Comparison of ENCODE assay signal across 16 cellular contexts in genomic region chr17:39090400-39090799, GRCh38.
DNase-seq lines count a peak whose midpoint lies in the region; ATAC-seq and TF ChIP-seq lines count a peak whose summit lies in the region.
"Had no signal": no experiment of that assay in that cellular context is flagged by ENCODE, and none has a peak within 500 bp of the region (broad histone marks: within the 10 kb centered on the region; RNA-seq: fewer than 3 reads in every experiment).

No MANE protein-coding gene starts in this region.

- ATAC-seq in right cardiac atrium (no peak), heart right ventricle (no peak), GM21447 (IDR thresholded peaks at IDR 0.05; ENCODE audit: unreplicated experiment) (no peak)
- no peak for ATAC-seq in central memory CD8-positive, alpha-beta T cell (replicated peaks; ENCODE audit: extremely low read depth, poor library complexity, severe bottlenecking)

- H3K27me3 Mint-ChIP-seq in CD8-positive, alpha-beta memory T cell: no peaks in the 10 kb centered on the region
- no peaks in the 10 kb centered on the region for H3K27me3 Mint-ChIP-seq in central memory CD8-positive, alpha-beta T cell

- POLR2A ChIA-PET in CD8-positive, alpha-beta memory T cell (lab: Charles Lee): no interaction called here

- peaks cover 0 to 1% (median 0%) of the 10 kb centered on the region in 3 donors for H3K36me3 Mint-ChIP-seq in CD8-positive, alpha-beta memory T cell
- H3K36me3 Mint-ChIP-seq in central memory CD8-positive, alpha-beta T cell (ENCODE audit: insufficient read depth): peaks cover 10% of the 10 kb centered on the region

- H3K27me3 ChIP-seq in right cardiac atrium (ENCODE audit: control insufficient read depth, insufficient read depth): no peaks in the 10 kb centered on the region
- no peaks in the 10 kb centered on the region for H3K27me3 ChIP-seq in heart right ventricle
- H3K27me3 ChIP-seq in CD8-positive, alpha-beta memory T cell (ENCODE audit: insufficient read depth, low read length, poor library complexity, severe bottlenecking): no peaks in the 10 kb centered on the region
- H3K27me3 ChIP-seq: Peyer's patch had no signal

- H3K36me3 ChIP-seq in heart right ventricle: peaks cover 0 to 15% (median 0%) of the 10 kb centered on the region in 9 donors
- no peaks in the 10 kb centered on the region for H3K36me3 ChIP-seq in CD8-positive, alpha-beta memory T cell (ENCODE audit: insufficient read depth, low read length)
- H3K36me3 ChIP-seq: Peyer's patch had no signal

- H3K27ac ChIP-seq in right cardiac atrium (ENCODE audit: low read length): no peak overlapping the region
- peak overlapping the region in 4 of 10 donors; percentile 13 to 28 (median 23) for H3K27ac ChIP-seq in heart right ventricle
- H3K27ac ChIP-seq in CD8-positive, alpha-beta memory T cell (ENCODE audit: low read depth, low read length): no peak overlapping the region
- H3K27ac ChIP-seq in temporal lobe (ENCODE audit: low read depth, low read length): peak overlapping the region; percentile 34

- peaks cover 5% of the 10 kb centered on the region for H3K4me1 ChIP-seq in right cardiac atrium (ENCODE audit: control insufficient read depth, insufficient read depth, low read length)
- H3K4me1 ChIP-seq in heart right ventricle: peaks cover 0 to 58% (median 13%) of the 10 kb centered on the region in 9 donors
- peaks cover 64% of the 10 kb centered on the region for H3K4me1 ChIP-seq in CD8-positive, alpha-beta memory T cell (ENCODE audit: insufficient read depth, low read length)

- H3K4me3 Mint-ChIP-seq in CD8-positive, alpha-beta memory T cell: no peak overlapping the region
- no peak overlapping the region for H3K4me3 Mint-ChIP-seq in central memory CD8-positive, alpha-beta T cell

- CTCF ChIA-PET in CD8-positive, alpha-beta memory T cell (lab: Charles Lee): interaction anchor here (1.2 to 3.1 kb wide), 4 partner anchors 25 to 108 kb away, joined by 3 to 18 read pairs (median 12); partner anchors contain the start of genes ARL5C and PLXDC1

- H3K27ac Mint-ChIP-seq in CD8-positive, alpha-beta memory T cell: peak overlapping the region in 7 of 8 donors; percentile 19 to 98 (median 83)
- peak overlapping the region; percentile 96 for H3K27ac Mint-ChIP-seq in central memory CD8-positive, alpha-beta T cell (ENCODE audit: low read depth)

- WGBS in right cardiac atrium: 95% methylated on average over 9 of the region's 9 CpGs
- 94 to 97% methylated on average over 9 of the region's 9 CpGs for WGBS in heart right ventricle, 2 donors

- no peak for TF ChIP-seq CTCF in heart right ventricle (IDR thresholded peaks at IDR 0.05)

- intact Hi-C loops in right cardiac atrium (cut with DNase I) (no loop called here), heart right ventricle (cut with DNase I) (loop anchor here in 1 of 10 donors (10.0 kb wide), 1 partner anchor 54 kb away; no protein-coding TSS in a partner anchor)

- no peak overlapping the region for H3K4me3 ChIP-seq in right cardiac atrium (ENCODE audit: low read length)
- no peak overlapping the region for H3K4me3 ChIP-seq in heart right ventricle
- H3K4me3 ChIP-seq in CD8-positive, alpha-beta memory T cell (ENCODE audit: low read length): no peak overlapping the region
- H3K4me3 ChIP-seq: Peyer's patch had no signal

- H3K9me3 ChIP-seq in right cardiac atrium (ENCODE audit: control insufficient read depth, low read length) (no peaks in the 10 kb centered on the region), heart right ventricle (no peaks in the 10 kb centered on the region)
- H3K9me3 ChIP-seq in CD8-positive, alpha-beta memory T cell (ENCODE audit: low read length): no peaks in the 10 kb centered on the region
- H3K9me3 ChIP-seq: Peyer's patch had no signal

- DNase-seq in right cardiac atrium: peak in 2 of 3 donors; percentile 4 to 21
- no peak for DNase-seq in heart right ventricle
- no peak for DNase-seq in CD8-positive, alpha-beta memory T cell
- DNase-seq in central memory CD8-positive, alpha-beta T cell (ENCODE audit: low spot score in 2 of 2): no peak
- no peak for DNase-seq in germinal center (ENCODE audit: low spot score)
- DNase-seq: AML-193, EL, H7, Kasumi-1, NCI-H187 treated with DMSO at 0.1 percent for 48 hours, NCI-H446, NCI-H774, Peyer's patch, Right ventricle myocardium superior had no signal

- no peaks in the 10 kb centered on the region for H3K9me3 Mint-ChIP-seq in CD8-positive, alpha-beta memory T cell
- H3K9me3 Mint-ChIP-seq in central memory CD8-positive, alpha-beta T cell: no peaks in the 10 kb centered on the region

- H3K4me1 Mint-ChIP-seq in CD8-positive, alpha-beta memory T cell: peaks cover 43 to 56% (median 49%) of the 10 kb centered on the region in 3 donors
- peaks cover 48% of the 10 kb centered on the region for H3K4me1 Mint-ChIP-seq in central memory CD8-positive, alpha-beta T cell

Comparison
In these comparisons a context has a peak if more than half of its experiments do, and no peak if none do; other contexts are left out.
1. DNase-seq: peak in right cardiac atrium (2 of 3); none in heart right ventricle (0 of 2), CD8-positive, alpha-beta memory T cell (0 of 5), central memory CD8-positive, alpha-beta T cell (0 of 2) and germinal center (single experiment).